In genomic region chr4:53019485-53020382, GRCh38 we compare ENCODE assay signal across 13 cellular contexts.
DNase-seq lines count a peak whose midpoint lies in the region; ATAC-seq, FAIRE-seq and TF ChIP-seq lines count a peak whose summit lies in the region.
"Had no signal": no experiment of that assay in that cellular context is flagged by ENCODE, and none has a peak within 500 bp of the region (broad histone marks: within the 10 kb centered on the region; RNA-seq: fewer than 3 reads in every experiment).

No MANE protein-coding gene starts in this region.

- TF ChIP-seq CTCF in ascending aorta (IDR thresholded peaks at IDR 0.05), result no peak

- no peaks in the 10 kb centered on the region for H3K27me3 ChIP-seq in ascending aorta
- H3K27me3 ChIP-seq: heart right ventricle had no signal

- no peaks in the 10 kb centered on the region for H3K36me3 ChIP-seq in ascending aorta
- H3K36me3 ChIP-seq: heart right ventricle had no signal

- peaks cover 10 to 48% of the 10 kb centered on the region in 2 donors for H3K4me1 ChIP-seq in ascending aorta

- peak; percentile 29 for ATAC-seq in Right ventricle myocardium inferior
- ATAC-seq in left colon, result peak; percentile 88
- ATAC-seq: naive thymus-derived CD4-positive, alpha-beta T cell; T-helper 17 cell had no signal

- H3K27ac ChIP-seq in ascending aorta, result peak overlapping the region; percentile 60 to 71

- intact Hi-C loops in Right ventricle myocardium inferior (cut with DNase I) (loop anchor here (5.0 to 10.0 kb wide), 3 partner anchors 105 to 885 kb away; partner anchors contain the start of gene FIP1L1), cardiac septum (cut with DNase I) (loop anchor here (5.0 to 10.0 kb wide), 3 partner anchors 355 to 888 kb away; partner anchors contain the start of gene FIP1L1), ascending aorta (cut with DNase I) (loop anchor here (5.0 to 10.0 kb wide), 3 partner anchors 168 to 888 kb away; no protein-coding TSS in a partner anchor), left colon (cut with DNase I, micrococcal nuclease) (no loop called here)

- no peaks in the 10 kb centered on the region for H3K9me3 ChIP-seq in ascending aorta
- H3K9me3 ChIP-seq: heart right ventricle had no signal

- DNase-seq in Right ventricle myocardium inferior (ENCODE audit: missing footprints), result no peak
- DNase-seq in cardiac septum (ENCODE audit: low spot score), result no peak
- no peak for DNase-seq in ascending aorta (ENCODE audit: low spot score in 2 of 2)
- DNase-seq in left colon, result no peak
- DNase-seq in urothelium cell line (ENCODE audit: low spot score), result peak; percentile 61
- no peak for DNase-seq in NOMO-1 (lab: John Stamatoyannopoulos, UW; ENCODE audit: unreplicated experiment in 2 of 2)
- no peak for DNase-seq in activated CD8-positive, alpha-beta memory T cell treated with anti-CD3 and anti-CD28 coated beads, Interleukin-2, amount 50 U/mL, for 4 hours
- no peak for DNase-seq in GDM1 (lab: John Stamatoyannopoulos, UW)
- DNase-seq: heart right ventricle; naive thymus-derived CD4-positive, alpha-beta T cell; NCI-H526; stimulated activated CD4-positive, alpha-beta T cell treated with anti-CD3 and anti-CD28 coated beads, Interleukin-4, amount 100 ng/mL, for 4 hours; T-helper 17 cell had no signal

- no peak overlapping the region for H3K4me3 ChIP-seq in ascending aorta
- H3K4me3 ChIP-seq: heart right ventricle had no signal

- FAIRE-seq in urothelium cell line (lab: Jason Lieb, UNC), result no peak

Comparison
In these comparisons a context has a peak if more than half of its experiments do, and no peak if none do; other contexts are left out.
1. intact Hi-C loops: an anchor here in Right ventricle myocardium inferior (5.0 to 10.0 kb wide), cardiac septum (5.0 to 10.0 kb wide) and ascending aorta (5.0 to 10.0 kb wide); none called in left colon.